8 cellular contexts compared by ENCODE assay signal in the genomic region with DNA sequence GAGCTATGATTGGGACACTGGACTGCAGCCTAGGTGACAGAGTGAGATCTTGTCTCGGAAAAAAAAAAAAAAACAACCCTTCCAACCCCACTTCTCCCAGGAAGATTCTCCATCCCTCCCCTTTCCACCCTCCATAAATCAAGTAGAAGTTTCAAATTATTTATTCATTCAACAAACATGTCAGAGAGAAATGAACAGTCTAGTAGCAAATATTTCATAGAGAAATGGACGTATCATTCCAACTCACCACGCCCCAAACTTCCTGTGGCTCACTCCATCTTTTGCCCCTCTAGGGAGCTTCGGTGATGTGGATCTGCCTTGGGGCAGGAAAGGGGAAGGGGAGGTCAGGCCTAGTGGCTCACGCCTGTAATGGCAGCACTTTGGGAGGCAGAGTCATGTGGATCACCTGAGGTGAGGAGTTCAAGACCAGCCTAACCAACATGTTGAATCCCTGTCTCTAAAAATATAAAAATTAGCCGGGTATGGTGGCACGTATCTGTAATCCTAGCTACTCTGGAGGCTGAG. TPM values are rescaled to one million over a fixed set of nuclear protein-coding genes. Genes with fewer than 3 reads are reported as not detected.
DNase-seq lines count a peak whose midpoint lies in the region; ATAC-seq and TF ChIP-seq lines count a peak whose summit lies in the region.

No MANE protein-coding gene starts in this region.

- in situ Hi-C loops in gastrocnemius medialis (cut with MboI; ENCODE audit: low sequenced_read_pairs in 4 of 4): loop anchor here in 1 of 4 donors (25.0 kb wide), 1 partner anchor 178 kb away; no protein-coding TSS in a partner anchor

- ATAC-seq in gastrocnemius medialis (no peak), HG03108 (IDR thresholded peaks at IDR 0.05; ENCODE audit: unreplicated experiment) (no peak), GM18867 (IDR thresholded peaks at IDR 0.05; ENCODE audit: unreplicated experiment) (no peak)

- H3K79me2 ChIP-seq in fibroblast of lung (ENCODE audit: control insufficient read depth, insufficient read depth, low read length): peaks cover 8% of the 10 kb centered on the region

- H3K4me3 ChIP-seq in SJSA1: peak overlapping the region; percentile 98
- peak overlapping the region; percentile 67 to 84 (median 70) for H3K4me3 ChIP-seq in fibroblast of lung (replicated peaks in 1 of 4; ENCODE audit: control extremely low read depth in 1 of 4, insufficient read depth in 1 of 4, low read depth in 3 of 4, low read length in 4 of 4)
- peak overlapping the region; percentile 67 to 90 (median 70) for H3K4me3 ChIP-seq in gastrocnemius medialis

- no peak overlapping the region for H2AFZ ChIP-seq in fibroblast of lung (ENCODE audit: low read length)

- H3K9me3 ChIP-seq in SJSA1 (replicated peaks): no peaks in the 10 kb centered on the region
- H3K9me3 ChIP-seq in fibroblast of lung (ENCODE audit: control insufficient read depth, insufficient read depth, low read depth, low read length): no peaks in the 10 kb centered on the region
- H3K9me3 ChIP-seq in gastrocnemius medialis: no peaks in the 10 kb centered on the region

- no peak for DNase-seq in SJSA1 (ENCODE audit: low read depth in 1 of 2, low spot score in 2 of 2)
- DNase-seq in fibroblast of lung (ENCODE audit: low read depth in 2 of 2): no peak
- no peak for DNase-seq in gastrocnemius medialis
- DNase-seq in epidermal melanocyte (ENCODE audit: insufficient read length, low spot score): no peak
- no peak for DNase-seq in middle frontal gyrus (ENCODE audit: extremely low spot score, low spot score)

- no peak overlapping the region for H3K9ac ChIP-seq in fibroblast of lung (ENCODE audit: insufficient read depth, low read length)

- peak; percentile 34 for TF ChIP-seq CTCF in GM12873 (IDR thresholded peaks at IDR 0.05; ENCODE audit: insufficient read depth, low read depth, low read length, missing control alignments)
- TF ChIP-seq CTCF in fibroblast of lung (conservative IDR thresholded peaks at IDR 0.05 in 1 of 2, IDR thresholded peaks at IDR 0.05 in 1 of 2; ENCODE audit: low read depth in 1 of 2, low read length in 2 of 2): no peak
- no peak for TF ChIP-seq CTCF in gastrocnemius medialis (IDR thresholded peaks at IDR 0.05 in 4 of 5, conservative IDR thresholded peaks at IDR 0.05 in 1 of 5)

- intact Hi-C loops in gastrocnemius medialis (cut with DNase I; ENCODE audit: low total_unique reads): no loop called here

- no peaks in the 10 kb centered on the region for H4K20me1 ChIP-seq in fibroblast of lung (ENCODE audit: control insufficient read depth, extremely low read depth, insufficient read depth, low read length)

- H3K4me1 ChIP-seq in SJSA1 (replicated peaks): peaks cover 12% of the 10 kb centered on the region
- H3K4me1 ChIP-seq in fibroblast of lung (ENCODE audit: control insufficient read depth, extremely low read depth, insufficient read depth, low read length): peaks cover 4% of the 10 kb centered on the region
- peaks cover 6 to 17% of the 10 kb centered on the region in 2 donors for H3K4me1 ChIP-seq in gastrocnemius medialis

- H3K27ac ChIP-seq in SJSA1 (no peak overlapping the region), fibroblast of lung (ENCODE audit: insufficient read depth, low read length) (peak overlapping the region; percentile 68), gastrocnemius medialis (peak overlapping the region; percentile 60 to 86 (median 72))

- peaks cover 41% of the 10 kb centered on the region for H3K36me3 ChIP-seq in SJSA1
- H3K36me3 ChIP-seq in fibroblast of lung (ENCODE audit: control insufficient read depth, insufficient read depth, low read length): peaks cover 19% of the 10 kb centered on the region
- H3K36me3 ChIP-seq in gastrocnemius medialis: peaks cover 0 to 25% of the 10 kb centered on the region in 2 donors

- peak overlapping the region; percentile 74 for H3K4me2 ChIP-seq in fibroblast of lung (ENCODE audit: extremely low read depth, insufficient read depth, low read length)

- no peaks in the 10 kb centered on the region for H3K27me3 ChIP-seq in SJSA1 (replicated peaks)
- H3K27me3 ChIP-seq in fibroblast of lung (ENCODE audit: control insufficient read depth, insufficient read depth, low read length): no peaks in the 10 kb centered on the region
- H3K27me3 ChIP-seq in gastrocnemius medialis: no peaks in the 10 kb centered on the region

- no peak for TF ChIP-seq POLR2A in gastrocnemius medialis (IDR thresholded peaks at IDR 0.05)

RNA-seq across cellular contexts. Expression of a gene that starts 0.6 kb away (rescaled TPM):
- 5.1 and 7.4 TPM in 2 replicates for total RNA-seq in SJSA1 (2014; rRNA removed; shearing (Covaris generic))
- total RNA-seq in fibroblast of lung (5.6 and 5.9 TPM in 2 replicates), gastrocnemius medialis (1 to 10 TPM; 3.0 to 6.1 (median 4.2) TPM)
- 1.9 and 2.4 TPM in 2 replicates for polyA plus RNA-seq in fibroblast of lung
- polyA plus RNA-seq in fibroblast of lung (2012): 8.7 and 14.1 TPM in 2 replicates
- 18.5 and 29.7 TPM in 2 replicates for polyA minus RNA-seq in fibroblast of lung (ENCODE audit: low replicate concordance)

RNA-seq across cellular contexts. Expression of a gene that starts 9.3 kb away (rescaled TPM):
- total RNA-seq in SJSA1 (2014; rRNA removed; shearing (Covaris generic)): 1.2 and 2.7 TPM in 2 replicates
- 3.9 and 7.1 TPM in 2 replicates for total RNA-seq in fibroblast of lung
- polyA plus RNA-seq in fibroblast of lung: 10.3 and 14.6 TPM in 2 replicates
- 11.8 and 13.9 TPM in 2 replicates for polyA plus RNA-seq in fibroblast of lung (2012)
- polyA minus RNA-seq in fibroblast of lung (ENCODE audit: low replicate concordance): 18.1 and 29.0 TPM in 2 replicates
- total RNA-seq in gastrocnemius medialis: 1 to 10 TPM in 2 of 4 donors, under 1 TPM in 1, not detected in 1; 0.53 to 1.9 (median 1.6) TPM

RNA-seq across cellular contexts. Expression of a gene that starts 10.4 kb away (rescaled TPM):
- total RNA-seq in SJSA1 (2014; rRNA removed; shearing (Covaris generic)): 115 and 123 TPM in 2 replicates
- total RNA-seq in fibroblast of lung (95.0 and 110 TPM in 2 replicates), gastrocnemius medialis (100 to 1,000 TPM in 3 of 4 donors, 10 to 100 TPM in 1; 97.6 to 141 (median 127) TPM)
- polyA plus RNA-seq in fibroblast of lung: 116 and 165 TPM in 2 replicates
- 160 and 232 TPM in 2 replicates for polyA plus RNA-seq in fibroblast of lung (2012)
- 35.4 and 93.5 TPM in 2 replicates for polyA minus RNA-seq in fibroblast of lung (ENCODE audit: low replicate concordance)

RNA-seq across cellular contexts. Expression of a gene that starts 18.0 kb away (rescaled TPM):
- 4.4 and 6.5 TPM in 2 replicates for total RNA-seq in SJSA1 (2014; rRNA removed; shearing (Covaris generic))
- total RNA-seq in fibroblast of lung: 1.8 and 2.3 TPM in 2 replicates
- polyA plus RNA-seq in fibroblast of lung: 0.35 and 0.60 TPM in 2 replicates
- polyA plus RNA-seq in fibroblast of lung (2012): 0.92 and 1.7 TPM in 2 replicates
- 0.96 and 1.0 TPM in 2 replicates for polyA minus RNA-seq in fibroblast of lung (ENCODE audit: low replicate concordance)
- total RNA-seq in gastrocnemius medialis: 1 to 10 TPM in 1 of 4 donors, not detected in 3; 4.0 TPM

RNA-seq across cellular contexts. Expression of a gene that starts 18.6 kb away (rescaled TPM):
- 0.26 TPM in 1 of 2 replicates, not detected in the other for total RNA-seq in SJSA1 (2014; rRNA removed; shearing (Covaris generic))
- 0.50 and 0.77 TPM in 2 replicates for total RNA-seq in fibroblast of lung
- 0.27 and 0.34 TPM in 2 replicates for polyA plus RNA-seq in fibroblast of lung
- 1.2 and 1.6 TPM in 2 replicates for polyA plus RNA-seq in fibroblast of lung (2012)
- 7.2 TPM in 1 of 2 replicates, not detected in the other for polyA minus RNA-seq in fibroblast of lung (ENCODE audit: low replicate concordance)
- total RNA-seq in gastrocnemius medialis: 1 to 10 TPM in 1 of 4 donors, under 1 TPM in 1, not detected in 2; 0.13 to 5.5 TPM
